ENCODE assay signal across 8 cellular contexts in genomic region chr14:71753126-71753830, GRCh38.
DNase-seq lines count a peak whose midpoint lies in the region; ATAC-seq, FAIRE-seq and TF ChIP-seq lines count a peak whose summit lies in the region.

No MANE protein-coding gene starts in this region.

- peak overlapping the region; percentile 70 for H2AFZ ChIP-seq in GM23248

- DNase-seq in AG04449 (ENCODE audit: low read depth, low spot score) (peak; percentile 26), GM23248 (peak; percentile 91), NCI-H2196 treated with DMSO at 0.1 percent for 48 hours (lab: John Stamatoyannopoulos, UW; ENCODE audit: unreplicated experiment) (peak; percentile 85), WTC11 (ENCODE audit: low spot score) (peak; percentile 91), bronchial epithelial cell (ENCODE audit: low read depth) (peak; percentile 63), islet precursor cell (peak; percentile 91)
- peak; percentile 29 to 57 for DNase-seq in stimulated activated CD4-positive, alpha-beta T cell treated with anti-CD3 and anti-CD28 coated beads, Interleukin-15, amount 100 ng/mL, for 1 hour (ENCODE audit: low read depth in 1 of 2, low spot score in 1 of 2)

- peaks cover 4% of the 10 kb centered on the region; the same call in 1 of the 2 replicates for H3K4me1 ChIP-seq in GM23248 (ENCODE audit: insufficient read depth)

- no peaks in the 10 kb centered on the region for H4K20me1 ChIP-seq in GM23248 (ENCODE audit: insufficient read depth)

- H3K9ac ChIP-seq in GM23248, result peak overlapping the region; percentile 49

- no peak overlapping the region for H3K27ac Mint-ChIP-seq in WTC11

- H3K36me3 ChIP-seq in GM23248 (ENCODE audit: low read depth) (no peaks in the 10 kb centered on the region), bronchial epithelial cell (ENCODE audit: control insufficient read depth, insufficient read depth, low read length) (no peaks in the 10 kb centered on the region)

- H3K27ac ChIP-seq in GM23248, result no peak overlapping the region

- in situ Hi-C loops in GM23248 (cut with MboI), result loop anchor here (25.0 kb wide), 1 partner anchor 616 kb away; no protein-coding TSS in a partner anchor

- no peak for FAIRE-seq in bronchial epithelial cell (lab: Jason Lieb, UNC)

- peak; percentile 86 for ATAC-seq in WTC11
- ATAC-seq in HG02798 (IDR thresholded peaks at IDR 0.05; ENCODE audit: poor library complexity, unreplicated experiment), result no peak

- peaks cover 11% of the 10 kb centered on the region for H3K36me3 Mint-ChIP-seq in WTC11

- H3K4me3 ChIP-seq in AG04449 (ENCODE audit: low read depth, low read length) (no peak overlapping the region), GM23248 (peak overlapping the region; percentile 60), bronchial epithelial cell (ENCODE audit: low read depth, low read length) (no peak overlapping the region)

- 0 out of 2 replicates have a peak overlapping the region, but pooled peaks have one; percentile 6 for H3K4me3 Mint-ChIP-seq in WTC11

- H3K27me3 ChIP-seq in GM23248 (replicated peaks; ENCODE audit: insufficient read depth) (no peaks in the 10 kb centered on the region), bronchial epithelial cell (ENCODE audit: control insufficient read depth, insufficient read depth, low read length) (no peaks in the 10 kb centered on the region)

- no peaks in the 10 kb centered on the region for H3K79me2 ChIP-seq in GM23248 (ENCODE audit: insufficient read depth)

- H3K9me3 Mint-ChIP-seq in WTC11, result peaks cover 10% of the 10 kb centered on the region

- TF ChIP-seq CTCF in AG04449 (IDR thresholded peaks at IDR 0.05; ENCODE audit: insufficient read depth, low read length, missing control alignments), result peak; percentile 91
- TF ChIP-seq CTCF in WTC11 (IDR thresholded peaks at IDR 0.05), result peak; percentile 73
- TF ChIP-seq CTCF in bronchial epithelial cell (IDR thresholded peaks at IDR 0.05; ENCODE audit: insufficient read depth, low read length, severe bottlenecking), result peak; percentile 95

- no peaks in the 10 kb centered on the region for H3K9me3 ChIP-seq in GM23248 (ENCODE audit: low read depth)

- H3K4me2 ChIP-seq in GM23248 (ENCODE audit: unreplicated experiment), result peak overlapping the region; percentile 80

- 26 to 27% methylated on average over 21 of the region's 21 CpGs for WGBS in GM23248 (ENCODE audit: low coverage in 1 of 2, low lambda C conversion rate in 2 of 2, missing lambda C conversion rate in 2 of 2), 2 experiments

- peaks cover 26% of the 10 kb centered on the region for H3K4me1 Mint-ChIP-seq in WTC11

- no peaks in the 10 kb centered on the region for H3K9me2 ChIP-seq in GM23248 (ENCODE audit: insufficient read depth)

- CTCF ChIA-PET in AG04449 (lab: Yijun Ruan, JAX) (interaction anchor here (0.6 to 9.8 kb wide), 68 partner anchors 8 to 781 kb away, joined by 3 to 224 read pairs (median 4); no protein-coding TSS in a partner anchor), WTC11 (lab: Charles Lee) (interaction anchor here (0.5 to 8.4 kb wide), 40 partner anchors 8 to 944 kb away, joined by 3 to 89 read pairs (median 4); partner anchors contain the start of genes MAP3K9 and RGS6)

- H3F3A ChIP-seq in GM23248 (ENCODE audit: insufficient read depth), result no peaks in the 10 kb centered on the region

- peaks cover 3% of the 10 kb centered on the region; the same call in 1 of the 2 replicates for H3K27me3 Mint-ChIP-seq in WTC11 (ENCODE audit: low read depth)

- POLR2A ChIA-PET in AG04449 (lab: Yijun Ruan, JAX) (no interaction called here), WTC11 (lab: Charles Lee) (no interaction called here)

TF ChIP-seq in WTC11, 78 proteins besides CTCF, POLR2A, EP300 and RAD21 (continues in another document):
- no peak for TF ChIP-seq SP1 (CRISPR knock-in tag; conservative IDR thresholded peaks at IDR 0.05)
- no peak for TF ChIP-seq SMAD4 (CRISPR knock-in tag; IDR thresholded peaks at IDR 0.05)
- no peak for TF ChIP-seq PREB (CRISPR knock-in tag; IDR thresholded peaks at IDR 0.05; ENCODE audit: borderline replicate concordance)
- no peak for TF ChIP-seq E2F1 (CRISPR knock-in tag; IDR thresholded peaks at IDR 0.05)
- TF ChIP-seq ATF3 (CRISPR knock-in tag; conservative IDR thresholded peaks at IDR 0.05), result no peak
- TF ChIP-seq ZNF232 (CRISPR knock-in tag; IDR thresholded peaks at IDR 0.05), result no peak
- no peak for TF ChIP-seq MYBL2 (CRISPR knock-in tag; IDR thresholded peaks at IDR 0.05)
- no peak for TF ChIP-seq E2F4 (CRISPR knock-in tag; IDR thresholded peaks at IDR 0.05; ENCODE audit: borderline replicate concordance, low read depth)
- no peak for TF ChIP-seq ZNF416 (CRISPR knock-in tag; IDR thresholded peaks at IDR 0.05)
- TF ChIP-seq ELF4 (CRISPR knock-in tag; IDR thresholded peaks at IDR 0.05; ENCODE audit: low read depth), result no peak
- TF ChIP-seq ZSCAN18 (CRISPR knock-in tag; IDR thresholded peaks at IDR 0.05), result no peak
- TF ChIP-seq TCF7 (CRISPR knock-in tag; IDR thresholded peaks at IDR 0.05; ENCODE audit: low read depth), result no peak
- no peak for TF ChIP-seq USF2 (CRISPR knock-in tag; IDR thresholded peaks at IDR 0.05)
- TF ChIP-seq CDX4 (CRISPR knock-in tag; IDR thresholded peaks at IDR 0.05; ENCODE audit: borderline replicate concordance), result no peak

Comparison
In these comparisons a context has a peak if more than half of its experiments do, and no peak if none do; other contexts are left out.
1. DNase-seq: peak in every context shown above with its lines; median percentile 91 in GM23248; 91 in WTC11; 91 in islet precursor cell; 85 in NCI-H2196 treated with DMSO at 0.1 percent for 48 hours; 63 in bronchial epithelial cell; 43 in stimulated activated CD4-positive, alpha-beta T cell treated with anti-CD3 and anti-CD28 coated beads, Interleukin-15, amount 100 ng/mL, for 1 hour; 26 in AG04449.